ENCODE assay signal across 8 cellular contexts in genomic region chr1:56645663-56646330, GRCh38. TPM values are rescaled to one million over a fixed set of nuclear protein-coding genes. Genes with fewer than 3 reads are reported as not detected.
DNase-seq lines count a peak whose midpoint lies in the region; ATAC-seq, FAIRE-seq and TF ChIP-seq lines count a peak whose summit lies in the region.

No MANE protein-coding gene starts in this region.

- no peaks in the 10 kb centered on the region for H3K9me3 ChIP-seq in HepG2 (ENCODE audit: low read length)
- H3K9me3 ChIP-seq in thymus (ENCODE audit: control insufficient read depth) = no peaks in the 10 kb centered on the region

- H3K27me3 ChIP-seq in KMS-11 (ENCODE audit: insufficient read depth, low read depth) = no peaks in the 10 kb centered on the region
- no peaks in the 10 kb centered on the region; a peak in 1 of 5 replicates for H3K27me3 ChIP-seq in HepG2 (ENCODE audit: control insufficient read depth in 1 of 2, insufficient read depth in 2 of 2, low read length in 2 of 2)
- H3K27me3 ChIP-seq in thymus (ENCODE audit: control insufficient read depth, insufficient read depth) = peaks cover 16% of the 10 kb centered on the region

- in situ Hi-C loops in HepG2 (cut with HindIII; ENCODE audit: extremely low pct_ligation_motif_present, low pct_unique_long_range_greater_than_20kb) = loop anchor here (5.0 kb wide), 1 partner anchor 42 kb away; no protein-coding TSS in a partner anchor

- intact Hi-C loops in HepG2 (cut with micrococcal nuclease; ENCODE audit: unreplicated experiment) = loop anchor here (5.0 kb wide), 1 partner anchor 42 kb away; no protein-coding TSS in a partner anchor

- peak; percentile 69 for ATAC-seq in HepG2
- ATAC-seq in HG02981 (IDR thresholded peaks at IDR 0.05; ENCODE audit: unreplicated experiment) = no peak

- H3K27ac ChIP-seq in KMS-11 = no peak overlapping the region
- peak overlapping the region; percentile 78 for H3K27ac ChIP-seq in HepG2 (ENCODE audit: extremely low read length, insufficient read depth, low read length)
- no peak overlapping the region for H3K27ac ChIP-seq in thymus (ENCODE audit: low read depth)

- no peak for FAIRE-seq in HepG2 (lab: Jason Lieb, UNC)

- H3K9ac ChIP-seq in KMS-11 (peak overlapping the region; percentile 30; the same call in 1 of the 2 replicates), HepG2 (ENCODE audit: insufficient read depth, low read depth, low read length) (peak overlapping the region; percentile 87)

- no peak for TF ChIP-seq EP300 in HepG2 (IDR thresholded peaks at IDR 0.05; ENCODE audit: low read depth in 2 of 2, low read length in 2 of 2)
- no peak for TF ChIP-seq EP300 in HepG2 (CRISPR knock-in tag; IDR thresholded peaks at IDR 0.05; ENCODE audit: borderline replicate concordance)

- POLR2A ChIA-PET in HepG2 (lab: Yijun Ruan, JAX) = interaction anchor here (2.3 kb wide), 1 partner anchor 43 kb away, joined by 18 read pairs; no protein-coding TSS in a partner anchor

- H3K36me3 ChIP-seq in KMS-11 (ENCODE audit: insufficient read depth) (no peaks in the 10 kb centered on the region), HepG2 (replicated peaks in 1 of 2; ENCODE audit: control insufficient read depth in 1 of 2, insufficient read depth in 2 of 2, low read length in 2 of 2) (no peaks in the 10 kb centered on the region), thymus (ENCODE audit: control insufficient read depth, insufficient read depth) (no peaks in the 10 kb centered on the region)

- H4K20me1 ChIP-seq in KMS-11 (ENCODE audit: insufficient read depth) (no peaks in the 10 kb centered on the region), HepG2 (ENCODE audit: insufficient read depth, low read length) (no peaks in the 10 kb centered on the region; the same call in 1 of the 2 replicates)

- H2AFZ ChIP-seq in KMS-11 (ENCODE audit: low read depth) = peak overlapping the region; percentile 54
- no peak overlapping the region for H2AFZ ChIP-seq in HepG2 (ENCODE audit: low read length)

- 0% methylated on average over 12 of the region's 19 CpGs for WGBS in HepG2 (ENCODE audit: low lambda C conversion rate)
- WGBS in thymus = 15% methylated on average over 19 of the region's 19 CpGs

- no peak for TF ChIP-seq RAD21 in HepG2 (CRISPR knock-in tag; IDR thresholded peaks at IDR 0.05)

- DNase-seq in EL = peak; percentile 48
- DNase-seq in cerebellum (ENCODE audit: low spot score) = peak; percentile 38
- DNase-seq in HepG2 (ENCODE audit: low spot score) = peak; percentile 21
- DNase-seq in OCI-M2 (lab: John Stamatoyannopoulos, UW; ENCODE audit: unreplicated experiment) = no peak
- no peak for DNase-seq in NCI-H1105 treated with DMSO at 0.1 percent for 48 hours (lab: John Stamatoyannopoulos, UW)

- H3K4me1 ChIP-seq in KMS-11 (ENCODE audit: low read depth, poor library complexity, severe bottlenecking) (no peaks in the 10 kb centered on the region), HepG2 (ENCODE audit: insufficient read depth, low read length) (peaks cover 41% of the 10 kb centered on the region), thymus (ENCODE audit: control insufficient read depth, insufficient read depth, low read length) (peaks cover 4% of the 10 kb centered on the region)

- H3K4me3 ChIP-seq in KMS-11 (IDR thresholded peaks at IDR 0.05; ENCODE audit: insufficient read depth, low read depth, low read length) = peak overlapping the region; percentile 53
- peak overlapping the region; percentile 69 to 87 (median 80) for H3K4me3 ChIP-seq in HepG2 (replicated peaks in 1 of 3; ENCODE audit: insufficient read depth in 1 of 3, low read depth in 2 of 3, low read length in 3 of 3)
- H3K4me3 ChIP-seq in thymus (ENCODE audit: low read length) = peak overlapping the region; percentile 58

- TF ChIP-seq POLR2A in HepG2 (IDR thresholded peaks at IDR 0.05; ENCODE audit: insufficient read depth in 1 of 2, low read depth in 2 of 2, low read length in 2 of 2) = no peak

- H3K4me2 ChIP-seq in KMS-11 (peak overlapping the region; percentile 36), HepG2 (ENCODE audit: low read depth, low read length) (peak overlapping the region; percentile 73)

- H3K79me2 ChIP-seq in KMS-11 (ENCODE audit: insufficient read depth, low read depth) (no peaks in the 10 kb centered on the region), HepG2 (ENCODE audit: insufficient read depth, low read length) (peaks cover 53% of the 10 kb centered on the region)

- CTCF ChIA-PET in HepG2 (lab: Yijun Ruan, JAX; ENCODE audit: low intra/inter-chr PET ratio, low total read pairs) = interaction anchor here (1.3 kb wide), 1 partner anchor 63 kb away, joined by 3 read pairs; no protein-coding TSS in a partner anchor

- TF ChIP-seq CTCF in KMS-11 (conservative IDR thresholded peaks at IDR 0.05; ENCODE audit: low read depth, low read length) (no peak), HepG2 (CRISPR knock-in tag; IDR thresholded peaks at IDR 0.05) (no peak)

- BruUV-seq in HepG2 (replicated peaks; lab: Mats Ljungman, UMichigan) = no TSS peak

TF ChIP-seq in HepG2, 621 proteins besides CTCF, POLR2A, EP300 and RAD21 (continues in another document):
- TF ChIP-seq KLF16 (CRISPR knock-in tag; IDR thresholded peaks at IDR 0.05) = 0 out of 4 replicates have a peak, but pooled peaks of 1 of the 2 experiments have one; percentile 15
- TF ChIP-seq NFIB (CRISPR knock-in tag; IDR thresholded peaks at IDR 0.05; ENCODE audit: borderline replicate concordance) = no peak
- no peak for TF ChIP-seq ZNF264 (CRISPR knock-in tag; IDR thresholded peaks at IDR 0.05)
- TF ChIP-seq ZNF672 (CRISPR knock-in tag; IDR thresholded peaks at IDR 0.05) = no peak
- no peak for TF ChIP-seq ZFP91 (CRISPR knock-in tag; IDR thresholded peaks at IDR 0.05; ENCODE audit: borderline replicate concordance)
- TF ChIP-seq TBL1XR1 (IDR thresholded peaks at IDR 0.05; ENCODE audit: borderline replicate concordance, low read length, partially characterized antibody) = no peak
- TF ChIP-seq ZNF552 (CRISPR knock-in tag; IDR thresholded peaks at IDR 0.05; ENCODE audit: borderline replicate concordance) = no peak
- no peak for TF ChIP-seq KLF13 (CRISPR knock-in tag; IDR thresholded peaks at IDR 0.05)
- no peak for TF ChIP-seq TARDBP (CRISPR knock-in tag; IDR thresholded peaks at IDR 0.05)
- TF ChIP-seq ZNF564 (CRISPR knock-in tag; IDR thresholded peaks at IDR 0.05) = peak; percentile 3; the same call in 1 of the 2 replicates
- 0 out of 2 replicates have a peak, but pooled peaks have one; percentile 18 for TF ChIP-seq EEA1 (CRISPR knock-in tag; IDR thresholded peaks at IDR 0.05; ENCODE audit: borderline replicate concordance)
- TF ChIP-seq FOXO1 (CRISPR knock-in tag; IDR thresholded peaks at IDR 0.05) = no peak
- no peak for TF ChIP-seq ZNF367 (CRISPR knock-in tag; IDR thresholded peaks at IDR 0.05; ENCODE audit: borderline replicate concordance)
- no peak for TF ChIP-seq SMAD9 (CRISPR knock-in tag; IDR thresholded peaks at IDR 0.05)
- TF ChIP-seq RXRA (CRISPR knock-in tag; IDR thresholded peaks at IDR 0.05) = 0 out of 2 replicates have a peak, but pooled peaks have one; percentile 31
- TF ChIP-seq ZNF629 (CRISPR knock-in tag; conservative IDR thresholded peaks at IDR 0.05) = 0 out of 2 replicates have a peak, but pooled peaks have one; percentile 16
- 0 out of 2 replicates have a peak, but pooled peaks have one; percentile 23 for TF ChIP-seq NRL (CRISPR knock-in tag; IDR thresholded peaks at IDR 0.05; ENCODE audit: borderline replicate concordance)
- no peak for TF ChIP-seq ZNF572 (CRISPR knock-in tag; IDR thresholded peaks at IDR 0.05)
- peak; percentile 37; the same call in 1 of the 2 replicates for TF ChIP-seq KDM2A (CRISPR knock-in tag; IDR thresholded peaks at IDR 0.05; ENCODE audit: borderline replicate concordance, low read depth)
- peak; percentile 20 for TF ChIP-seq IRF2 (CRISPR knock-in tag; IDR thresholded peaks at IDR 0.05)

RNA-seq across cellular contexts. Expression of gene PRKAA2, which starts 0.7 kb away (rescaled TPM):
- total RNA-seq in cerebellum (23.8 TPM), HepG2 (2016; rRNA removed; fragmentation: Illumina TruSeq; extraction: Trizol) (6.0 and 8.6 TPM in 2 replicates)
- total RNA-seq in HepG2 (2016; cell fraction: cytosol; rRNA removed; fragmentation: Illumina TruSeq; extraction: Trizol; ENCODE audit: low read depth) = 0.71 and 0.97 TPM in 2 replicates
- total RNA-seq in HepG2 (2016; cell fraction: insoluble cytoplasmic fraction; rRNA removed; fragmentation: Illumina TruSeq; extraction: Trizol) = 5.6 and 8.1 TPM in 2 replicates
- total RNA-seq in HepG2 (2016; cell fraction: membrane; rRNA removed; fragmentation: Illumina TruSeq; extraction: Trizol) = 2.4 and 3.1 TPM in 2 replicates
- 9.4 and 10.0 TPM in 2 replicates for total RNA-seq in HepG2 (2016; cell fraction: nucleus; rRNA removed; fragmentation: Illumina TruSeq; extraction: Trizol)
- polyA plus RNA-seq in HepG2 (2011; rRNA removed) (5.6 and 7.5 TPM in 2 replicates), thymus (1.3 TPM)
- polyA plus RNA-seq in HepG2 (2011; cell fraction: cytosol; rRNA removed) = 2.1 and 3.7 TPM in 2 replicates
- polyA plus RNA-seq in HepG2 (2011; cell fraction: nucleus; rRNA removed) = 5.2 and 7.1 TPM in 2 replicates
- 7.4 and 7.9 TPM in 2 replicates for polyA plus RNA-seq in HepG2 (2012)
- 0.31 and 0.33 TPM in 2 replicates for polyA plus RNA-seq in HepG2 (2016; cell fraction: cytosol; fragmentation: Illumina TruSeq; extraction: Trizol; ENCODE audit: low read depth)
- polyA plus RNA-seq in HepG2 (2016; cell fraction: insoluble cytoplasmic fraction; fragmentation: Illumina TruSeq; extraction: Trizol; ENCODE audit: low read depth) = 5.8 TPM in 2 replicates
- 0.77 and 1.1 TPM in 2 replicates for polyA plus RNA-seq in HepG2 (2016; cell fraction: membrane; fragmentation: Illumina TruSeq; extraction: Trizol; ENCODE audit: low read depth)
- polyA plus RNA-seq in HepG2 (2016; cell fraction: nucleus; fragmentation: Illumina TruSeq; extraction: Trizol; ENCODE audit: insufficient read depth, low read depth) = 8.6 and 9.8 TPM in 2 replicates
- polyA minus RNA-seq in HepG2 (2011; rRNA and poly(A)+ RNA removed; ENCODE audit: low replicate concordance) = 9.3 and 9.6 TPM in 2 replicates
- 8.8 and 10.5 TPM in 2 replicates for polyA minus RNA-seq in HepG2 (2011; cell fraction: cytosol; rRNA and poly(A)+ RNA removed)
- 31.1 and 31.5 TPM in 2 replicates for polyA minus RNA-seq in HepG2 (2011; cell fraction: nucleus; rRNA and poly(A)+ RNA removed)

Comparison
In these comparisons a context has a peak if more than half of its experiments do, and no peak if none do; other contexts are left out.
1. DNase-seq: peak in EL (single experiment), cerebellum (single experiment) and HepG2 (single experiment); none in OCI-M2 (single experiment) and NCI-H1105 treated with DMSO at 0.1 percent for 48 hours (single experiment).
2. Peak in every context shown above with its lines, with median percentiles within 50 percentile points of each other: H3K4me3 ChIP-seq.